ENCODE assay signal across 13 cellular contexts in genomic region chr14:88002421-88002820, GRCh38. TPM values are rescaled to one million over a fixed set of nuclear protein-coding genes. Genes with fewer than 3 reads are reported as not detected.
A peak's percentile ranks its signal among the peaks of the same experiment; 100 is the strongest.
DNase-seq lines count a peak whose midpoint lies in the region; ATAC-seq, FAIRE-seq and TF ChIP-seq lines count a peak whose summit lies in the region.
"Had no signal": no experiment of that assay in that cellular context is flagged by ENCODE, and none has a peak within 500 bp of the region (broad histone marks: within the 10 kb centered on the region; RNA-seq: fewer than 3 reads in every experiment).

No MANE protein-coding gene starts in this region.

- WGBS in lung, 2 donors = 19 to 44% methylated on average over 2 of the region's 2 CpGs

- no peaks in the 10 kb centered on the region for H3K9me3 ChIP-seq in BLaER1
- H3K9me3 ChIP-seq in lung (ENCODE audit: control insufficient read depth in 2 of 2, insufficient read depth in 1 of 2, low read length in 1 of 2) = no peaks in the 10 kb centered on the region
- no peaks in the 10 kb centered on the region for H3K9me3 ChIP-seq in vagina
- H3K9me3 ChIP-seq: left ventricle myocardium inferior, right atrium auricular region had no signal

- H3K36me3 ChIP-seq in BLaER1 (no peaks in the 10 kb centered on the region), lung (ENCODE audit: control insufficient read depth in 2 of 2, insufficient read depth in 2 of 2, low read length in 2 of 2) (no peaks in the 10 kb centered on the region), vagina (no peaks in the 10 kb centered on the region)
- H3K36me3 ChIP-seq: left ventricle myocardium inferior, right atrium auricular region had no signal

- TF ChIP-seq CTCF in lung (IDR thresholded peaks at IDR 0.05; ENCODE audit: control extremely low read depth, extremely low read depth) = no peak
- no peak for TF ChIP-seq CTCF in D721Med (IDR thresholded peaks at IDR 0.05; ENCODE audit: insufficient read depth, missing control alignments)
- no peak for TF ChIP-seq CTCF in vagina (IDR thresholded peaks at IDR 0.05)

- H3K9ac ChIP-seq in BLaER1 = no peak overlapping the region

- FAIRE-seq in D721Med (lab: Jason Lieb, UNC) = no peak

- DNase-seq in SIG-M5 treated with dmso at 0.1 percent for 504 hours (lab: John Stamatoyannopoulos, UW; ENCODE audit: unreplicated experiment) (peak; percentile 92), lung (ENCODE audit: low spot score) (no peak), D721Med (ENCODE audit: insufficient read length, low spot score) (no peak), occipital lobe (lab: John Stamatoyannopoulos, UW) (no peak), vagina (ENCODE audit: extremely low spot score in 2 of 2) (no peak), nucleus accumbens (lab: John Stamatoyannopoulos, UW) (no peak)
- DNase-seq: activated CD4-positive, CD25-positive, alpha-beta regulatory T cell; amniotic stem cell; left ventricle myocardium inferior; NCI-H2029 treated with DMSO at 0.1 percent for 48 hours had no signal

- H4K20me1 ChIP-seq in BLaER1 = no peaks in the 10 kb centered on the region

- TF ChIP-seq POLR2A in vagina (IDR thresholded peaks at IDR 0.05) = no peak

- H3K27ac ChIP-seq in BLaER1 (no peak overlapping the region), lung (ENCODE audit: low read depth in 1 of 2, low read length in 1 of 2) (peak overlapping the region in 1 of 2 donors; percentile 32), vagina (no peak overlapping the region)
- H3K27ac ChIP-seq: left ventricle myocardium inferior, right atrium auricular region had no signal

- H3K4me1 ChIP-seq in BLaER1 = peaks cover 52% of the 10 kb centered on the region
- H3K4me1 ChIP-seq in lung (ENCODE audit: control insufficient read depth in 2 of 2, insufficient read depth in 2 of 2, low read length in 2 of 2) = no peaks in the 10 kb centered on the region
- H3K4me1 ChIP-seq in vagina = no peaks in the 10 kb centered on the region
- H3K4me1 ChIP-seq: left ventricle myocardium inferior, right atrium auricular region had no signal

- H3K27me3 ChIP-seq in BLaER1 = no peaks in the 10 kb centered on the region
- H3K27me3 ChIP-seq in lung (ENCODE audit: control insufficient read depth, insufficient read depth) = no peaks in the 10 kb centered on the region
- no peaks in the 10 kb centered on the region for H3K27me3 ChIP-seq in vagina
- H3K27me3 ChIP-seq: right atrium auricular region had no signal

- intact Hi-C loops in vagina (cut with DNase I) = no loop called here

- H3K4me2 ChIP-seq in BLaER1 = peak overlapping the region; percentile 44

- H3K4me3 ChIP-seq in BLaER1 (no peak overlapping the region), lung (no peak overlapping the region), vagina (no peak overlapping the region)
- H3K4me3 ChIP-seq: left ventricle myocardium inferior, right atrium auricular region had no signal

- ATAC-seq in GM19043 (IDR thresholded peaks at IDR 0.05; ENCODE audit: low read depth, unreplicated experiment) (peak; percentile 23), lung (ENCODE audit: insufficient read depth, low FRiP score) (peak; percentile 51)

RNA-seq across cellular contexts. Expression of gene GPR65, which starts 2.5 kb away (rescaled TPM):
- total RNA-seq in lung = 1 to 10 TPM; 3.8 to 4.3 TPM
- polyA plus RNA-seq in lung = 1 to 10 TPM; 2.1 to 8.1 TPM
- total RNA-seq in occipital lobe = 0.47 TPM
- total RNA-seq in vagina = 1.2 TPM

RNA-seq across cellular contexts. Expression of gene GALC, which starts 9.4 kb away (rescaled TPM):
- total RNA-seq in lung = 10 to 100 TPM; 37.6 to 51.1 TPM
- 10 to 100 TPM; 10.0 to 29.4 TPM for polyA plus RNA-seq in lung
- total RNA-seq in occipital lobe = 41.3 TPM
- total RNA-seq in vagina = 18.7 TPM
